In the genomic region with DNA sequence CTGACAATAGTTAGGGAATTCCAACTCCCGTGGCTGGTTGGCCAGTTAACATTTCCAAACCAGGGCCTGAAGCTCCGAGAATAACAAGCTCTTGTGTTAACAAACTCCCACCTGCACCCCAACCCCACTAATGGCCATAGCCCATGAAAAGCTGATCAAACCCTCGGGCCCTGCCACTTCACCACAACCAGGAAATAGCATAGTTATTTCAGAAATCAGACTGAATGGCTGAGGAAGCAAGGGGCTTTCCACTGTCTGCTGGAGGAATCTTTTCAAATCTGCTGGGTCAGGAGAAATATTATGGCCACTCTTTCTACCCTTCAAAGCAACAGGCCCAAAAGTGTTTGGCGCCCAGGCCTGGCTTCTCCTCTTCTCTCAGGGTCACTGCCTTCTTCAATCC, we compare ENCODE assay signal across 13 cellular contexts.
DNase-seq lines count a peak whose midpoint lies in the region; ATAC-seq and TF ChIP-seq lines count a peak whose summit lies in the region.
"Had no signal": no experiment of that assay in that cellular context is flagged by ENCODE, and none has a peak within 500 bp of the region (broad histone marks: within the 10 kb centered on the region; RNA-seq: fewer than 3 reads in every experiment).

No MANE protein-coding gene starts in this region.

- H4K20me1 ChIP-seq in mammary epithelial cell (ENCODE audit: insufficient read depth, low read length) = no peaks in the 10 kb centered on the region

- TF ChIP-seq POLR2A in vagina (IDR thresholded peaks at IDR 0.05) = no peak

- H3K4me1 Mint-ChIP-seq in memory B cell = peaks cover 44% of the 10 kb centered on the region

- no peaks in the 10 kb centered on the region for H3K9me3 Mint-ChIP-seq in memory B cell

- H3K9ac ChIP-seq in mammary epithelial cell (ENCODE audit: insufficient read depth, low read length) (no peak overlapping the region), colonic mucosa (ENCODE audit: low read depth in 2 of 2, low read length in 2 of 2) (no peak overlapping the region)

- H3K36me3 ChIP-seq in mammary epithelial cell (ENCODE audit: insufficient read depth, low read length) (no peaks in the 10 kb centered on the region), colonic mucosa (no peaks in the 10 kb centered on the region), vagina (no peaks in the 10 kb centered on the region)

- H3K27me3 ChIP-seq in mammary epithelial cell (ENCODE audit: insufficient read depth, low read length) (no peaks in the 10 kb centered on the region), colonic mucosa (no peaks in the 10 kb centered on the region), vagina (no peaks in the 10 kb centered on the region)

- H3K4me3 Mint-ChIP-seq in memory B cell = peak overlapping the region; percentile 62
- H3K4me3 Mint-ChIP-seq: WTC11 had no signal

- whole genome bisulfite sequencing in mammary epithelial cell (ENCODE audit: low coverage, missing lambda C conversion rate) = 44% methylated on average over 4 of the region's 4 CpGs

- intact Hi-C loops in mammary epithelial cell (cut with micrococcal nuclease) = no loop called here
- intact Hi-C loops in colonic mucosa (cut with DNase I) = no loop called here
- intact Hi-C loops in vagina (cut with DNase I) = no loop called here

- H3K27me3 Mint-ChIP-seq in memory B cell = no peaks in the 10 kb centered on the region

- in situ Hi-C loops in GM13976 (cut with MboI; ENCODE audit: low sequenced_read_pairs, unreplicated experiment) (no loop called here), mammary epithelial cell (cut with MboI; ENCODE audit: low sequenced_read_pairs in 2 of 2) (no loop called here)

- dilution Hi-C loops in mammary epithelial cell (cut with HindIII; ENCODE audit: low sequenced_read_pairs) = no loop called here

- H3K9me3 ChIP-seq in mammary epithelial cell (replicated peaks; ENCODE audit: insufficient read depth, low read length) (no peaks in the 10 kb centered on the region), colonic mucosa (no peaks in the 10 kb centered on the region), vagina (no peaks in the 10 kb centered on the region)

- no TSS peak for BruUV-seq in mammary epithelial cell (replicated peaks; lab: Mats Ljungman, UMichigan)

- peak; percentile 30 for ATAC-seq in GM19395 (IDR thresholded peaks at IDR 0.05; ENCODE audit: unreplicated experiment)
- peak; percentile 23 for ATAC-seq in HG03565 (IDR thresholded peaks at IDR 0.05; ENCODE audit: unreplicated experiment)
- peak; percentile 66 for ATAC-seq in memory B cell (ENCODE audit: low read depth)
- ATAC-seq: Right ventricle myocardium inferior, WTC11 had no signal

- DNase-seq in GM13976 (ENCODE audit: low spot score) (peak; percentile 56), memory B cell (ENCODE audit: low spot score in 2 of 2) (peak in 1 of 2 donors; percentile 24), mammary epithelial cell (no peak), colonic mucosa (no peak), vagina (ENCODE audit: extremely low spot score in 2 of 2) (no peak)
- DNase-seq in NK-92 treated with Interleukin-12 subunit alpha and Interleukin-12 subunit beta, amount 100 ng/mL, for 24 hours (lab: John Stamatoyannopoulos, UW) = no peak
- DNase-seq: foreskin fibroblast, NCI-H446 treated with DMSO at 0.1 percent for 48 hours, nucleus accumbens had no signal

- H3K4me1 ChIP-seq in mammary epithelial cell (ENCODE audit: insufficient read depth, low read length) (peaks cover under 1% of the 10 kb centered on the region), colonic mucosa (no peaks in the 10 kb centered on the region), vagina (no peaks in the 10 kb centered on the region)

- H3K27ac Mint-ChIP-seq in memory B cell = peak overlapping the region; percentile 88
- H3K27ac Mint-ChIP-seq: WTC11 had no signal

- no peaks in the 10 kb centered on the region for H3K79me2 ChIP-seq in mammary epithelial cell (ENCODE audit: insufficient read depth, low read length)

- H3K4me2 ChIP-seq in mammary epithelial cell (ENCODE audit: insufficient read depth, low read depth, low read length) = no peak overlapping the region

- H2AFZ ChIP-seq in mammary epithelial cell (ENCODE audit: low read depth, low read length) = no peak overlapping the region

- TF ChIP-seq CTCF in GM13976 (IDR thresholded peaks at IDR 0.05; ENCODE audit: borderline replicate concordance, control extremely low read depth, extremely low read depth, insufficient read depth, missing control alignments) (no peak), mammary epithelial cell (conservative IDR thresholded peaks at IDR 0.05 in 1 of 2, IDR thresholded peaks at IDR 0.05 in 1 of 2; ENCODE audit: extremely low read depth in 1 of 2, insufficient read depth in 1 of 2, low read depth in 1 of 2, low read length in 2 of 2) (no peak), colonic mucosa (IDR thresholded peaks at IDR 0.05) (no peak), vagina (IDR thresholded peaks at IDR 0.05) (no peak)

- H3K27ac ChIP-seq in mammary epithelial cell (ENCODE audit: insufficient read depth, low read depth, low read length) = no peak overlapping the region
- no peak overlapping the region for H3K27ac ChIP-seq in colonic mucosa
- no peak overlapping the region for H3K27ac ChIP-seq in vagina

- CTCF ChIA-PET in mammary epithelial cell (lab: Charles Lee; ENCODE audit: low non-redundant PET) = no interaction called here

- no peaks in the 10 kb centered on the region for H3K36me3 Mint-ChIP-seq in memory B cell

- H3K4me3 ChIP-seq in mammary epithelial cell (replicated peaks in 1 of 3; ENCODE audit: insufficient read depth in 1 of 3, low read depth in 2 of 3, low read length in 3 of 3) (no peak overlapping the region), colonic mucosa (no peak overlapping the region), vagina (no peak overlapping the region)
